Comparison of ENCODE assay signal across 29 cellular contexts in genomic region chr9:89619019-89619418, GRCh38. TPM values are rescaled to one million over a fixed set of nuclear protein-coding genes. Genes with fewer than 3 reads are reported as not detected.
A peak's percentile ranks its signal among the peaks of the same experiment; 100 is the strongest.
DNase-seq lines count a peak whose midpoint lies in the region; ATAC-seq and TF ChIP-seq lines count a peak whose summit lies in the region.
"Had no signal": no experiment of that assay in that cellular context is flagged by ENCODE, and none has a peak within 500 bp of the region (broad histone marks: within the 10 kb centered on the region; RNA-seq: fewer than 3 reads in every experiment).

No MANE protein-coding gene starts in this region.

- no peak overlapping the region for H3K9ac ChIP-seq in GM23248

- no peaks in the 10 kb centered on the region for H3K36me3 Mint-ChIP-seq in activated T-cell treated with anti-CD3 and anti-CD28 coated beads, Interleukin-2, amount 50 U/mL, for 72 hours (ENCODE audit: insufficient read depth in 2 of 2)
- H3K36me3 Mint-ChIP-seq in endothelial cell (ENCODE audit: low read depth, unreplicated experiment): no peaks in the 10 kb centered on the region
- no peaks in the 10 kb centered on the region for H3K36me3 Mint-ChIP-seq in stimulated activated effector memory CD8-positive, alpha-beta T cell treated with anti-CD3 and anti-CD28 coated beads, Interleukin-12 subunit alpha, Interleukin-12 subunit beta, amount 100 ng/mL, for 72 hours
- H3K36me3 Mint-ChIP-seq: CD8-positive, alpha-beta memory T cell; mesothelial cell of epicardium; naive B cell had no signal

- DNase-seq in activated T-cell treated with anti-CD3 and anti-CD28 coated beads, Interleukin-2, amount 50 U/mL, for 72 hours: no peak
- DNase-seq in activated T-cell treated with anti-CD3 and anti-CD28 coated beads, Interleukin-2, amount 50 U/mL, for 48 hours: no peak
- peak; percentile 86 for DNase-seq in NCI-H69 (lab: John Stamatoyannopoulos, UW)
- peak; percentile 26 for DNase-seq in endothelial cell (ENCODE audit: low spot score)
- no peak for DNase-seq in stimulated activated effector memory CD8-positive, alpha-beta T cell treated with anti-CD3 and anti-CD28 coated beads, Interleukin-12 subunit alpha, Interleukin-12 subunit beta, amount 100 ng/mL, for 72 hours (ENCODE audit: low spot score in 2 of 2)
- no peak for DNase-seq in tibial nerve (ENCODE audit: low spot score in 2 of 2)
- no peak for DNase-seq in KG1 (lab: John Stamatoyannopoulos, UW)
- no peak for DNase-seq in GM23248
- DNase-seq: ACHN; activated CD4-positive, alpha-beta T cell treated with anti-CD3 and anti-CD28 coated beads for 36 hours; activated effector memory CD4-positive, alpha-beta T cell treated with anti-CD3 and anti-CD28 coated beads, Interleukin-2, amount 50 U/mL, for 16 hours; activated T-cell treated with anti-CD3 and anti-CD28 coated beads for 4 hours; CD8-positive, alpha-beta memory T cell; central memory CD4-positive, alpha-beta T cell; cortex of kidney; effector memory CD8-positive, alpha-beta T cell; naive B cell; NCI-H1092; NCI-H187; NCI-H748 treated with DMSO at 0.1 percent for 48 hours; right lobe of liver; SIG-M5; stimulated activated CD4-positive, alpha-beta T cell treated with anti-CD3 and anti-CD28 coated beads, Interleukin-2, amount 100 ng/mL, for 48 hours; trophoblast cell had no signal

- no peak for TF ChIP-seq POLR2A in tibial nerve (IDR thresholded peaks at IDR 0.05)

- H3K4me3 ChIP-seq in tibial nerve (no peak overlapping the region), GM23248 (no peak overlapping the region)
- H3K4me3 ChIP-seq: right lobe of liver had no signal

- no peaks in the 10 kb centered on the region for H3K9me3 ChIP-seq in tibial nerve
- no peaks in the 10 kb centered on the region for H3K9me3 ChIP-seq in GM23248 (ENCODE audit: low read depth)
- H3K9me3 ChIP-seq: right lobe of liver had no signal

- H3F3A ChIP-seq in GM23248 (ENCODE audit: insufficient read depth): no peaks in the 10 kb centered on the region

- H3K79me2 ChIP-seq in GM23248 (ENCODE audit: insufficient read depth): no peaks in the 10 kb centered on the region

- no peaks in the 10 kb centered on the region for H4K20me1 ChIP-seq in GM23248 (ENCODE audit: insufficient read depth)

- H3K27ac Mint-ChIP-seq in activated T-cell treated with anti-CD3 and anti-CD28 coated beads, Interleukin-2, amount 50 U/mL, for 72 hours: no peak overlapping the region
- H3K27ac Mint-ChIP-seq in endothelial cell (ENCODE audit: unreplicated experiment): no peak overlapping the region
- H3K27ac Mint-ChIP-seq in stimulated activated effector memory CD8-positive, alpha-beta T cell treated with anti-CD3 and anti-CD28 coated beads, Interleukin-12 subunit alpha, Interleukin-12 subunit beta, amount 100 ng/mL, for 72 hours: no peak overlapping the region
- H3K27ac Mint-ChIP-seq: activated CD4-positive, alpha-beta T cell treated with anti-CD3 and anti-CD28 coated beads for 36 hours; B cell; CD8-positive, alpha-beta memory T cell; effector memory CD8-positive, alpha-beta T cell; mesothelial cell of epicardium; naive B cell; progenitor cell of endocrine pancreas; T-helper 2 cell treated with Interferon-gamma antibody and Interleukin-4, amounts not matched to agents 5 μg/mL and 100 μg/mL, for 36 hours had no signal

- in situ Hi-C loops in GM23248 (cut with MboI): no loop called here

- H3K4me2 ChIP-seq in GM23248 (ENCODE audit: unreplicated experiment): no peak overlapping the region

- no peak for TF ChIP-seq EP300 in tibial nerve (IDR thresholded peaks at IDR 0.05)

- H3K27me3 Mint-ChIP-seq in activated T-cell treated with anti-CD3 and anti-CD28 coated beads, Interleukin-2, amount 50 U/mL, for 72 hours (ENCODE audit: low read depth): no peaks in the 10 kb centered on the region
- H3K27me3 Mint-ChIP-seq in endothelial cell (ENCODE audit: unreplicated experiment): peaks cover 6% of the 10 kb centered on the region
- H3K27me3 Mint-ChIP-seq: activated CD4-positive, alpha-beta T cell treated with anti-CD3 and anti-CD28 coated beads for 36 hours; B cell had no signal

- H3K4me1 ChIP-seq in tibial nerve: peaks cover 0 to 23% (median 2%) of the 10 kb centered on the region in 4 donors
- no peaks in the 10 kb centered on the region for H3K4me1 ChIP-seq in GM23248 (ENCODE audit: insufficient read depth)

- no peak overlapping the region for H3K4me3 Mint-ChIP-seq in activated T-cell treated with anti-CD3 and anti-CD28 coated beads, Interleukin-2, amount 50 U/mL, for 72 hours
- H3K4me3 Mint-ChIP-seq in endothelial cell (ENCODE audit: unreplicated experiment): no peak overlapping the region
- no peak overlapping the region for H3K4me3 Mint-ChIP-seq in stimulated activated effector memory CD8-positive, alpha-beta T cell treated with anti-CD3 and anti-CD28 coated beads, Interleukin-12 subunit alpha, Interleukin-12 subunit beta, amount 100 ng/mL, for 72 hours
- H3K4me3 Mint-ChIP-seq: activated CD4-positive, alpha-beta T cell treated with anti-CD3 and anti-CD28 coated beads for 36 hours; B cell; CD8-positive, alpha-beta memory T cell; effector memory CD8-positive, alpha-beta T cell; mesothelial cell of epicardium; naive B cell; T-helper 2 cell treated with Interferon-gamma antibody and Interleukin-4, amounts not matched to agents 5 μg/mL and 100 μg/mL, for 36 hours had no signal

- H3K36me3 ChIP-seq in tibial nerve (no peaks in the 10 kb centered on the region), GM23248 (ENCODE audit: low read depth) (no peaks in the 10 kb centered on the region)
- H3K36me3 ChIP-seq: right lobe of liver had no signal

- H3K4me1 Mint-ChIP-seq in activated T-cell treated with anti-CD3 and anti-CD28 coated beads, Interleukin-2, amount 50 U/mL, for 72 hours (ENCODE audit: low read depth): peaks cover 5% of the 10 kb centered on the region
- peaks cover 13% of the 10 kb centered on the region for H3K4me1 Mint-ChIP-seq in endothelial cell (ENCODE audit: unreplicated experiment)
- H3K4me1 Mint-ChIP-seq in stimulated activated effector memory CD8-positive, alpha-beta T cell treated with anti-CD3 and anti-CD28 coated beads, Interleukin-12 subunit alpha, Interleukin-12 subunit beta, amount 100 ng/mL, for 72 hours: peaks cover 5% of the 10 kb centered on the region
- H3K4me1 Mint-ChIP-seq: B cell; CD8-positive, alpha-beta memory T cell had no signal

- WGBS in tibial nerve, 2 donors: 95 to 100% methylated on average over 1 of the region's 1 CpG
- WGBS in GM23248 (ENCODE audit: low coverage in 1 of 2, low lambda C conversion rate in 2 of 2, missing lambda C conversion rate in 2 of 2), 2 experiments: 54 to 56% methylated on average over 1 of the region's 1 CpG

- no peak overlapping the region for H2AFZ ChIP-seq in GM23248

- H3K9me3 Mint-ChIP-seq in activated T-cell treated with anti-CD3 and anti-CD28 coated beads, Interleukin-2, amount 50 U/mL, for 72 hours: no peaks in the 10 kb centered on the region
- no peaks in the 10 kb centered on the region for H3K9me3 Mint-ChIP-seq in endothelial cell (ENCODE audit: unreplicated experiment)
- no peaks in the 10 kb centered on the region for H3K9me3 Mint-ChIP-seq in stimulated activated effector memory CD8-positive, alpha-beta T cell treated with anti-CD3 and anti-CD28 coated beads, Interleukin-12 subunit alpha, Interleukin-12 subunit beta, amount 100 ng/mL, for 72 hours
- H3K9me3 Mint-ChIP-seq: effector memory CD8-positive, alpha-beta T cell; mesothelial cell of epicardium; T-helper 2 cell treated with Interferon-gamma antibody and Interleukin-4, amounts not matched to agents 5 μg/mL and 100 μg/mL, for 36 hours had no signal

- peak; percentile 38 to 40 for ATAC-seq in activated T-cell treated with anti-CD3 and anti-CD28 coated beads, Interleukin-2, amount 50 U/mL, for 72 hours (replicated peaks in 1 of 2)
- ATAC-seq in stimulated activated effector memory CD8-positive, alpha-beta T cell treated with anti-CD3 and anti-CD28 coated beads, Interleukin-12 subunit alpha, Interleukin-12 subunit beta, amount 100 ng/mL, for 72 hours: peak; percentile 40
- ATAC-seq: activated CD4-positive, alpha-beta T cell treated with anti-CD3 and anti-CD28 coated beads for 36 hours; effector memory CD8-positive, alpha-beta T cell had no signal

- H3K27ac ChIP-seq in tibial nerve (no peak overlapping the region), GM23248 (no peak overlapping the region)

- H3K27me3 ChIP-seq in tibial nerve (no peaks in the 10 kb centered on the region), GM23248 (replicated peaks; ENCODE audit: insufficient read depth) (peaks cover 10% of the 10 kb centered on the region; the same call in 1 of the 2 replicates)
- H3K27me3 ChIP-seq: right lobe of liver had no signal

- H3K9me2 ChIP-seq in GM23248 (ENCODE audit: insufficient read depth): no peaks in the 10 kb centered on the region

- TF ChIP-seq CTCF in endothelial cell (IDR thresholded peaks at IDR 0.05; ENCODE audit: unreplicated experiment): no peak
- no peak for TF ChIP-seq CTCF in tibial nerve (IDR thresholded peaks at IDR 0.05)

RNA-seq across cellular contexts. Expression of gene GADD45G, which starts 14.2 kb away (rescaled TPM):
- 1 to 10 TPM; 6.0 TPM for total RNA-seq in activated T-cell treated with anti-CD3 and anti-CD28 coated beads, Interleukin-2, amount 50 U/mL, for 72 hours
- total RNA-seq in endothelial cell (ENCODE audit: unreplicated experiment) (6.2 TPM), tibial nerve (10 to 100 TPM in 3 of 4 donors, 1 to 10 TPM in 1; 5.7 to 45.8 (median 26.8) TPM)
- 0.54 TPM in 1 of 2 replicates, not detected in the other for total RNA-seq in GM23248 (2014; rRNA removed; shearing (Covaris generic))
- polyA plus RNA-seq in GM23248 (2016; fragmentation: Nextera tagmentation; extraction: Ambion mirVana): 1.0 and 1.2 TPM in 2 replicates
- total RNA-seq: HT1080 had no signal

Comparison
In these comparisons a context has a peak if more than half of its experiments do, and no peak if none do; other contexts are left out.
1. DNase-seq: peak in NCI-H69 (single experiment) and endothelial cell (single experiment); none in activated T-cell treated with anti-CD3 and anti-CD28 coated beads, Interleukin-2, amount 50 U/mL, for 72 hours (0 of 2), activated T-cell treated with anti-CD3 and anti-CD28 coated beads, Interleukin-2, amount 50 U/mL, for 48 hours (0 of 2), stimulated activated effector memory CD8-positive, alpha-beta T cell treated with anti-CD3 and anti-CD28 coated beads, Interleukin-12 subunit alpha, Interleukin-12 subunit beta, amount 100 ng/mL, for 72 hours (0 of 2), tibial nerve (0 of 2), KG1 (single experiment) and GM23248 (single experiment).